8 cellular contexts compared by ENCODE assay signal in genomic region chr2:109031481-109032228, GRCh38. TPM values are rescaled to one million over a fixed set of nuclear protein-coding genes. Genes with fewer than 3 reads are reported as not detected.
DNase-seq lines count a peak whose midpoint lies in the region; ATAC-seq and TF ChIP-seq lines count a peak whose summit lies in the region.

No MANE protein-coding gene starts in this region.

- no peaks in the 10 kb centered on the region for H3K9me3 ChIP-seq in CD8-positive, alpha-beta memory T cell (ENCODE audit: low read length)
- H3K9me3 ChIP-seq in fibroblast of lung (ENCODE audit: control insufficient read depth, insufficient read depth, low read depth, low read length) (no peaks in the 10 kb centered on the region), neural progenitor cell (ENCODE audit: low read depth) (no peaks in the 10 kb centered on the region), stomach (no peaks in the 10 kb centered on the region), SJCRH30 (replicated peaks) (no peaks in the 10 kb centered on the region)

- H3K4me1 Mint-ChIP-seq in CD8-positive, alpha-beta memory T cell: peaks cover 51 to 77% (median 63%) of the 10 kb centered on the region in 3 donors
- H3K4me1 Mint-ChIP-seq in neural progenitor cell: peaks cover 36% of the 10 kb centered on the region

- no peak for TF ChIP-seq EP300 in stomach (IDR thresholded peaks at IDR 0.05)

- H4K20me1 ChIP-seq in fibroblast of lung (ENCODE audit: control insufficient read depth, extremely low read depth, insufficient read depth, low read length) (no peaks in the 10 kb centered on the region), neural progenitor cell (ENCODE audit: low read depth) (no peaks in the 10 kb centered on the region)

- DNase-seq in CD8-positive, alpha-beta memory T cell: peak; percentile 45 to 92 (median 88)
- DNase-seq in NCI-H510A treated with DMSO at 0.1 percent for 48 hours (lab: John Stamatoyannopoulos, UW): peak; percentile 23
- DNase-seq in activated T-cell treated with anti-CD3 and anti-CD28 coated beads for 1 hour (ENCODE audit: low read depth): peak; percentile 59
- DNase-seq in fibroblast of lung (ENCODE audit: low read depth in 2 of 2): peak; percentile 35 to 45
- DNase-seq in neural progenitor cell (ENCODE audit: low spot score): peak; percentile 66
- peak; percentile 53 for DNase-seq in stomach
- no peak for DNase-seq in SJCRH30

- H2AFZ ChIP-seq in fibroblast of lung (ENCODE audit: low read length): no peak overlapping the region
- peak overlapping the region; percentile 85 for H2AFZ ChIP-seq in neural progenitor cell (replicated peaks)

- H3K9ac ChIP-seq in fibroblast of lung (ENCODE audit: insufficient read depth, low read length) (no peak overlapping the region), neural progenitor cell (no peak overlapping the region)

- H3F3A ChIP-seq in neural progenitor cell (ENCODE audit: low read depth): peaks cover 14% of the 10 kb centered on the region

- peaks cover 71% of the 10 kb centered on the region for H3K4me1 ChIP-seq in CD8-positive, alpha-beta memory T cell (ENCODE audit: insufficient read depth, low read length)
- no peaks in the 10 kb centered on the region for H3K4me1 ChIP-seq in fibroblast of lung (ENCODE audit: control insufficient read depth, extremely low read depth, insufficient read depth, low read length)
- H3K4me1 ChIP-seq in neural progenitor cell: peaks cover 24% of the 10 kb centered on the region
- H3K4me1 ChIP-seq in stomach: peaks cover 6 to 20% (median 15%) of the 10 kb centered on the region in 4 donors
- no peaks in the 10 kb centered on the region for H3K4me1 ChIP-seq in SJCRH30

- POLR2A ChIA-PET in CD8-positive, alpha-beta memory T cell (lab: Charles Lee): interaction anchor here (0.6 to 1.4 kb wide), 13 partner anchors 9 to 583 kb away, joined by 3 to 12 read pairs (median 4); partner anchors contain the start of genes GCC2 and SH3RF3

- intact Hi-C loops in stomach (cut with DNase I; ENCODE audit: low total_unique reads): no loop called here

- peak overlapping the region; percentile 71 for H3K27ac ChIP-seq in CD8-positive, alpha-beta memory T cell (ENCODE audit: low read depth, low read length)
- H3K27ac ChIP-seq in fibroblast of lung (ENCODE audit: insufficient read depth, low read length) (no peak overlapping the region), neural progenitor cell (no peak overlapping the region), stomach (peak overlapping the region; percentile 39 to 84 (median 63)), SJCRH30 (no peak overlapping the region)

- H3K27ac Mint-ChIP-seq in CD8-positive, alpha-beta memory T cell: peak overlapping the region; percentile 83 to 99 (median 92)
- H3K27ac Mint-ChIP-seq in neural progenitor cell: peak overlapping the region; percentile 83

- no peaks in the 10 kb centered on the region for H3K27me3 Mint-ChIP-seq in CD8-positive, alpha-beta memory T cell
- H3K27me3 Mint-ChIP-seq in neural progenitor cell (ENCODE audit: insufficient read depth, low read depth): peaks cover 15% of the 10 kb centered on the region

- ATAC-seq in GM21717 (IDR thresholded peaks at IDR 0.05; ENCODE audit: unreplicated experiment): peak; percentile 55

- TF ChIP-seq POLR2A in stomach (IDR thresholded peaks at IDR 0.05): no peak

- H3K9me3 Mint-ChIP-seq in CD8-positive, alpha-beta memory T cell: no peaks in the 10 kb centered on the region
- peaks cover 9% of the 10 kb centered on the region for H3K9me3 Mint-ChIP-seq in neural progenitor cell

- WGBS in stomach, 5 donors: 1 to 2% (median 2%) methylated on average over 38 to 51 of the region's 51 CpGs

- TF ChIP-seq CTCF in fibroblast of lung (conservative IDR thresholded peaks at IDR 0.05 in 1 of 2, IDR thresholded peaks at IDR 0.05 in 1 of 2; ENCODE audit: low read depth in 1 of 2, low read length in 2 of 2) (no peak), neural progenitor cell (IDR thresholded peaks at IDR 0.05) (no peak), stomach (IDR thresholded peaks at IDR 0.05) (no peak)

- peak overlapping the region; percentile 57 for H3K4me3 ChIP-seq in CD8-positive, alpha-beta memory T cell (ENCODE audit: low read length)
- H3K4me3 ChIP-seq in fibroblast of lung (replicated peaks in 1 of 4; ENCODE audit: control extremely low read depth in 1 of 4, insufficient read depth in 1 of 4, low read depth in 3 of 4, low read length in 4 of 4): peak overlapping the region; percentile 1 to 66 (median 34)
- peak overlapping the region; percentile 49 for H3K4me3 ChIP-seq in neural progenitor cell
- H3K4me3 ChIP-seq in stomach: peak overlapping the region; percentile 43 to 57 (median 49)
- H3K4me3 ChIP-seq in SJCRH30: no peak overlapping the region

- H3K4me2 ChIP-seq in fibroblast of lung (ENCODE audit: extremely low read depth, insufficient read depth, low read length) (peak overlapping the region; percentile 70), neural progenitor cell (peak overlapping the region; percentile 85)

- H3K79me2 ChIP-seq in fibroblast of lung (ENCODE audit: control insufficient read depth, insufficient read depth, low read length) (no peaks in the 10 kb centered on the region), neural progenitor cell (ENCODE audit: low read depth) (no peaks in the 10 kb centered on the region)

- H3K36me3 ChIP-seq in CD8-positive, alpha-beta memory T cell (ENCODE audit: insufficient read depth, low read length): no peaks in the 10 kb centered on the region
- H3K36me3 ChIP-seq in fibroblast of lung (ENCODE audit: control insufficient read depth, insufficient read depth, low read length) (no peaks in the 10 kb centered on the region), neural progenitor cell (no peaks in the 10 kb centered on the region), stomach (no peaks in the 10 kb centered on the region), SJCRH30 (no peaks in the 10 kb centered on the region)

- H3K36me3 Mint-ChIP-seq in CD8-positive, alpha-beta memory T cell: no peaks in the 10 kb centered on the region
- peaks cover 5% of the 10 kb centered on the region for H3K36me3 Mint-ChIP-seq in neural progenitor cell

- H3K4me3 Mint-ChIP-seq in CD8-positive, alpha-beta memory T cell: peak overlapping the region; percentile 71 to 90 (median 81)
- peak overlapping the region; percentile 75 for H3K4me3 Mint-ChIP-seq in neural progenitor cell

- CTCF ChIA-PET in CD8-positive, alpha-beta memory T cell (lab: Charles Lee): interaction anchor here (0.7 to 2.4 kb wide), 11 partner anchors 12 to 478 kb away, joined by 3 to 10 read pairs (median 4); partner anchors contain the start of genes EDAR and SH3RF3

- H3K27me3 ChIP-seq in CD8-positive, alpha-beta memory T cell (ENCODE audit: insufficient read depth, low read length, poor library complexity, severe bottlenecking): no peaks in the 10 kb centered on the region
- H3K27me3 ChIP-seq in fibroblast of lung (ENCODE audit: control insufficient read depth, insufficient read depth, low read length) (peaks cover 24% of the 10 kb centered on the region), neural progenitor cell (peaks cover 49% of the 10 kb centered on the region), stomach (no peaks in the 10 kb centered on the region), SJCRH30 (no peaks in the 10 kb centered on the region)

RNA-seq across cellular contexts. Expression of gene EDAR, which starts 42.6 kb away (rescaled TPM):
- total RNA-seq in CD8-positive, alpha-beta memory T cell: under 1 TPM; 0.07 to 0.16 TPM
- polyA plus RNA-seq in CD8-positive, alpha-beta memory T cell: 0.64 TPM
- total RNA-seq in fibroblast of lung: not detected in 2 replicates
- not detected in 2 replicates for polyA plus RNA-seq in fibroblast of lung
- not detected in 2 replicates for polyA plus RNA-seq in fibroblast of lung (2012)
- polyA minus RNA-seq in fibroblast of lung (ENCODE audit: low replicate concordance): not detected in 2 replicates
- total RNA-seq in neural progenitor cell (ENCODE audit: low replicate concordance): not detected in 2 replicates
- 1 to 10 TPM in 1 of 5 donors, not detected in 4; 1.1 TPM for total RNA-seq in stomach
- under 1 TPM in 1 of 3 donors, not detected in 2; 0.93 TPM for polyA plus RNA-seq in stomach
- total RNA-seq in SJCRH30 (2014; rRNA removed; shearing (Covaris generic)): 0.08 TPM in 1 of 2 replicates, not detected in the other

Comparison
In these comparisons a context has a peak if more than half of its experiments do, and no peak if none do; other contexts are left out.
1. DNase-seq: peak in CD8-positive, alpha-beta memory T cell (5 of 5), NCI-H510A treated with DMSO at 0.1 percent for 48 hours (single experiment), activated T-cell treated with anti-CD3 and anti-CD28 coated beads for 1 hour (single experiment), fibroblast of lung (2 of 2), neural progenitor cell (single experiment) and stomach (single experiment); none in SJCRH30 (0 of 2).
2. H3K27ac ChIP-seq: peak in CD8-positive, alpha-beta memory T cell (single experiment) and stomach (5 of 5); none in fibroblast of lung (single experiment), neural progenitor cell (single experiment) and SJCRH30 (single experiment).